ENCODE assay signal across 18 cellular contexts in genomic region chr22:35410663-35411034, GRCh38. TPM values are rescaled to one million over a fixed set of nuclear protein-coding genes. Genes with fewer than 3 reads are reported as not detected.
A peak's percentile ranks its signal among the peaks of the same experiment; 100 is the strongest.
DNase-seq lines count a peak whose midpoint lies in the region; ATAC-seq and TF ChIP-seq lines count a peak whose summit lies in the region.
"Had no signal": no experiment of that assay in that cellular context is flagged by ENCODE, and none has a peak within 500 bp of the region (broad histone marks: within the 10 kb centered on the region; RNA-seq: fewer than 3 reads in every experiment).

No MANE protein-coding gene starts in this region.

- H4K20me1 ChIP-seq in Karpas-422 (ENCODE audit: insufficient read depth, low read depth, low read length), result no peaks in the 10 kb centered on the region

- intact Hi-C loops in left ventricle myocardium inferior (cut with micrococcal nuclease) (no loop called here), left ventricle myocardium superior (cut with micrococcal nuclease) (no loop called here), lower lobe of right lung (cut with DNase I) (no loop called here)

- TF ChIP-seq CTCF in left ventricle myocardium inferior (IDR thresholded peaks at IDR 0.05; ENCODE audit: borderline replicate concordance) (no peak), lower lobe of right lung (IDR thresholded peaks at IDR 0.05) (no peak)

- no peak for ATAC-seq in left ventricle myocardium superior
- ATAC-seq in lower lobe of right lung, result no peak

- H3K9ac ChIP-seq in Karpas-422 (ENCODE audit: low read length), result peak overlapping the region; percentile 70
- H3K9ac ChIP-seq: SK-N-SH had no signal

- H3K36me3 ChIP-seq in left ventricle myocardium inferior, result peaks cover 95% of the 10 kb centered on the region
- H3K36me3 ChIP-seq in Karpas-422 (ENCODE audit: insufficient read depth, low read length), result peaks cover 51% of the 10 kb centered on the region
- peaks cover 91% of the 10 kb centered on the region for H3K36me3 ChIP-seq in lower lobe of right lung

- H3K79me2 ChIP-seq in Karpas-422 (ENCODE audit: low read length), result peaks cover 12% of the 10 kb centered on the region; the same call in 1 of the 2 replicates

- 0 out of 2 replicates have a peak overlapping the region, but pooled peaks have one; percentile 4 for H2AFZ ChIP-seq in Karpas-422 (ENCODE audit: low read length)

- H3K9me2 ChIP-seq in Karpas-422 (replicated peaks; ENCODE audit: insufficient read depth, low read length), result no peaks in the 10 kb centered on the region
- H3K9me2 ChIP-seq: SK-N-SH had no signal

- H3K4me1 ChIP-seq in left ventricle myocardium inferior (no peaks in the 10 kb centered on the region), Karpas-422 (ENCODE audit: low read length) (peaks cover 66% of the 10 kb centered on the region), lower lobe of right lung (peaks cover 6% of the 10 kb centered on the region)
- H3K4me1 ChIP-seq: ascending aorta had no signal

- H3K4me2 ChIP-seq in Karpas-422 (ENCODE audit: low read depth, low read length, poor library complexity, severe bottlenecking), result peak overlapping the region; percentile 61
- H3K4me2 ChIP-seq: SK-N-SH had no signal

- H3K27me3 ChIP-seq in left ventricle myocardium inferior (ENCODE audit: low read depth) (no peaks in the 10 kb centered on the region), Karpas-422 (ENCODE audit: low read length) (no peaks in the 10 kb centered on the region), lower lobe of right lung (ENCODE audit: low read depth) (no peaks in the 10 kb centered on the region)
- H3K27me3 ChIP-seq: ascending aorta, heart right ventricle had no signal

- peak overlapping the region; percentile 36 for H3K27ac ChIP-seq in left ventricle myocardium inferior (replicated peaks)
- H3K27ac ChIP-seq in Karpas-422 (ENCODE audit: low read length), result peak overlapping the region; percentile 93
- H3K27ac ChIP-seq in lower lobe of right lung, result peak overlapping the region; percentile 69
- H3K27ac ChIP-seq: ascending aorta, WERI-Rb-1 had no signal

- H3K9me3 ChIP-seq in left ventricle myocardium inferior (replicated peaks), result no peaks in the 10 kb centered on the region
- no peaks in the 10 kb centered on the region for H3K9me3 ChIP-seq in Karpas-422 (ENCODE audit: low read length)
- no peaks in the 10 kb centered on the region for H3K9me3 ChIP-seq in lower lobe of right lung
- H3K9me3 ChIP-seq: ascending aorta, heart right ventricle, SK-N-SH had no signal

- H3K4me3 ChIP-seq in left ventricle myocardium inferior (no peak overlapping the region), Karpas-422 (ENCODE audit: low read length) (peak overlapping the region; percentile 47), lower lobe of right lung (no peak overlapping the region)
- H3K4me3 ChIP-seq: ascending aorta, coronary artery had no signal

- DNase-seq in left ventricle myocardium inferior, result no peak
- DNase-seq in left ventricle myocardium superior, result no peak
- DNase-seq in Karpas-422, result no peak
- DNase-seq in lower lobe of right lung, result no peak
- DNase-seq in NCI-H446 treated with DMSO at 0.1 percent for 48 hours (lab: John Stamatoyannopoulos, UW), result no peak
- no peak for DNase-seq in activated gamma-delta T cell treated with Interleukin-2 at 50 U/mL for 16 hours
- no peak for DNase-seq in SW480 (ENCODE audit: low spot score)
- no peak for DNase-seq in NCI-H2107 (lab: John Stamatoyannopoulos, UW)
- DNase-seq: ACHN, activated gamma-delta T cell, kidney glomerular epithelial cell, NCI-H1436 treated with DMSO at 0.1 percent for 48 hours, NCI-H226, SK-N-SH, WERI-Rb-1 had no signal

RNA-seq across cellular contexts. Expression of gene MCM5, which starts 10.7 kb away (rescaled TPM):
- 8.3 TPM for total RNA-seq in left ventricle myocardium inferior
- 10.8 TPM for total RNA-seq in left ventricle myocardium superior
- total RNA-seq in Karpas-422 (2014; rRNA removed; shearing (Covaris generic); ENCODE audit: low replicate concordance), result 83.7 and 97.4 TPM in 2 replicates
- total RNA-seq in lower lobe of right lung, result 25.7 TPM

RNA-seq across cellular contexts. Expression of gene HMOX1, which starts 29.8 kb away (rescaled TPM):
- 4.8 TPM for total RNA-seq in left ventricle myocardium inferior
- total RNA-seq in left ventricle myocardium superior, result 3.8 TPM
- total RNA-seq in Karpas-422 (2014; rRNA removed; shearing (Covaris generic); ENCODE audit: low replicate concordance), result 1.3 and 1.8 TPM in 2 replicates
- total RNA-seq in lower lobe of right lung, result 68.3 TPM

Comparison
In these comparisons a context has a peak if more than half of its experiments do, and no peak if none do; other contexts are left out.
1. H3K27ac ChIP-seq: peak in every context shown above with its lines; median percentile 93 in Karpas-422; 69 in lower lobe of right lung; 36 in left ventricle myocardium inferior.
2. RNA of gene HMOX1, which starts 29.8 kb away (total RNA-seq): 68.3 TPM in lower lobe of right lung (single experiment); 4.8 TPM in left ventricle myocardium inferior (single experiment), 3.8 TPM in left ventricle myocardium superior (single experiment) and 1.3 to 1.8 TPM in Karpas-422; every median in the first group is over 10 times any median in the second.